8 cellular contexts compared by ENCODE assay signal in the genomic region with DNA sequence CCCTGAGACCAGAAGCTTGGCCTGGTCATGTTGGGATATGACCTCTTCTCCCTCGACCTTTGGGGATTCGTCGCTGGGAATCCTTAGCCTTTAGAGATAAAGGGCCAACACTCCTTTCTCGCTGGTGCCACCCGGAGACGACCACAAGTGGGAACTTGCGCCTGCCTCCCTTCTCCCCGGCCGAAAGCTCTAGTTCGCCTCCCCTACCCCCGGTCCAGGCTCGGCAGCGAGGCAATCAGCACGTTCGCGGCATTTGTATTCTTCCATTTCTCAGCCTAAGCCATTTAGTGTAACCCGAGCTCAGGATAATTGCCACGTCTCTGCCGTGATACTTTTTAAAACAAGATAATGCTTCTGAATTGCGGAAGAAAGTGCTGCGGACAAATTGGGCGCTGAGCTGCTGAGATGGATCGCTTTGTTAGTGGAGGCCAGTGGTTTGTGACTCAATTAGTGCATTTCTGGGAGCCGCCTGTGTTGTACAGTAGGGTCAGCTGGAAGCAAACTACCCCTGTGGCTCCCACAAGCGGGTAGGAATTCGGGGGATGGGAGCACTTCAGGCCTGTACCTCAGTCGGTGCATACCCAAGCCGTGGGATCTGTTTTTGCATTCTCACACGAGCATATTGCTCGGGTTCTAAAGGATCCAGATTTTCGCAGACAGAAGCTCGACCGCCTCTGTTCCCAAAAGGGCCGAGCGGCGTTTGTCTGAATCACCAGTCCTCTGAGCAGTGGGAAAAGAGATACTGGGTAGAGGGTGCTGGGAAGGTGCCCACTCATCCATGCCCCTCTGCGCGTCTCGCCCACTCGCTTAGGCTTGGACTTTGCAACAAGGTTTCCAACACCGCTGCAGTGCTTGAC. TPM values are rescaled to one million over a fixed set of nuclear protein-coding genes. Genes with fewer than 3 reads are reported as not detected.
DNase-seq lines count a peak whose midpoint lies in the region; ATAC-seq, FAIRE-seq and TF ChIP-seq lines count a peak whose summit lies in the region.

No MANE protein-coding gene starts in this region.

- H3K36me3 ChIP-seq in neutrophil: no peaks in the 10 kb centered on the region

- ATAC-seq in GM21619 (IDR thresholded peaks at IDR 0.05; ENCODE audit: unreplicated experiment) (no peak), GM21515 (IDR thresholded peaks at IDR 0.05; ENCODE audit: unreplicated experiment) (no peak)

- DNase-seq in GM12891 (ENCODE audit: insufficient read length, low spot score) (no peak), NCI-H146 treated with DMSO at 0.1 percent for 48 hours (lab: John Stamatoyannopoulos, UW; ENCODE audit: unreplicated experiment) (peak; percentile 11), dorsolateral prefrontal cortex (no peak), NCI-H2081 (lab: John Stamatoyannopoulos, UW) (no peak), dedifferentiated amniotic fluid mesenchymal stem cell (ENCODE audit: extremely low spot score) (no peak)

- intact Hi-C loops in dorsolateral prefrontal cortex (cut with DNase I): no loop called here

- TF ChIP-seq CTCF in dorsolateral prefrontal cortex (IDR thresholded peaks at IDR 0.05 in 54 of 56, conservative IDR thresholded peaks at IDR 0.05 in 2 of 56; ENCODE audit: low read depth in 1 of 56, partially characterized antibody in 56 of 56): no peak
- no peak for TF ChIP-seq CTCF in neutrophil (IDR thresholded peaks at IDR 0.05)

- H3K4me1 ChIP-seq in neutrophil (ENCODE audit: control insufficient read depth in 1 of 2, insufficient read depth in 1 of 2, low read depth in 1 of 2, low read length in 1 of 2): peaks cover 20 to 22% of the 10 kb centered on the region in 2 experiments

- H3K9me3 ChIP-seq in neutrophil: no peaks in the 10 kb centered on the region

- H3K27ac ChIP-seq in dorsolateral prefrontal cortex: no peak overlapping the region
- no peak overlapping the region for H3K27ac ChIP-seq in neutrophil

- H3K4me3 ChIP-seq in dorsolateral prefrontal cortex (peak overlapping the region in 38 of 59 donors; percentile 39 to 80 (median 62)), neutrophil (ENCODE audit: low read depth in 1 of 2, low read length in 1 of 2) (peak overlapping the region; percentile 15 to 59)

- peak; percentile 87 for FAIRE-seq in GM12891 (lab: Jason Lieb, UNC)

- peaks cover 9 to 100% (median 94%) of the 10 kb centered on the region in 45 donors for H3K27me3 ChIP-seq in dorsolateral prefrontal cortex
- peaks cover 100% of the 10 kb centered on the region for H3K27me3 ChIP-seq in neutrophil

- TF ChIP-seq POLR2A in GM12891 (IDR thresholded peaks at IDR 0.05; ENCODE audit: low read depth, low read length): no peak

TF ChIP-seq in GM12891, 5 proteins besides CTCF, POLR2A, EP300 and RAD21:
- TF ChIP-seq POU2F2 (IDR thresholded peaks at IDR 0.05; ENCODE audit: low read depth, low read length) (no peak), TAF1 (IDR thresholded peaks at IDR 0.05; ENCODE audit: low read depth, low read length) (no peak), PAX5 (IDR thresholded peaks at IDR 0.05; ENCODE audit: insufficient read depth, low read length, severe bottlenecking) (no peak), SPI1 (IDR thresholded peaks at IDR 0.05; ENCODE audit: low read depth, low read length) (no peak), POLR2AphosphoS5 (IDR thresholded peaks at IDR 0.05; ENCODE audit: low read depth, low read length) (no peak)

RNA-seq across cellular contexts. Expression of a gene that starts 6.8 kb away (rescaled TPM):
- not detected for polyA plus RNA-seq in GM12891 (2012; ENCODE audit: low read depth, missing spikeins)
- 1 to 10 TPM in 15 of 120 experiments, under 1 TPM in 84, not detected in 21; 0.10 to 2.5 (median 0.45) TPM for total RNA-seq in dorsolateral prefrontal cortex
